18 cellular contexts compared by ENCODE assay signal in genomic region chr19:7441468-7442146, GRCh38. TPM values are rescaled to one million over a fixed set of nuclear protein-coding genes. Genes with fewer than 3 reads are reported as not detected.
DNase-seq lines count a peak whose midpoint lies in the region; ATAC-seq and TF ChIP-seq lines count a peak whose summit lies in the region.
"Had no signal": no experiment of that assay in that cellular context is flagged by ENCODE, and none has a peak within 500 bp of the region (broad histone marks: within the 10 kb centered on the region; RNA-seq: fewer than 3 reads in every experiment).

No MANE protein-coding gene starts in this region.

- CTCF ChIA-PET in activated CD8-positive, alpha-beta T cell treated with anti-CD3 and anti-CD28 coated beads for 36 hours (lab: Charles Lee) = no interaction called here
- CTCF ChIA-PET in activated CD8-positive, alpha-beta T cell treated with anti-CD3 and anti-CD28 coated beads, Interleukin-2, amount 10 ng/mL, durations not matched to agents 7 days and 5 days (lab: Charles Lee) = no interaction called here

- no peaks in the 10 kb centered on the region for H3K9me3 Mint-ChIP-seq in activated CD8-positive, alpha-beta T cell treated with anti-CD3 and anti-CD28 coated beads for 36 hours
- H3K9me3 Mint-ChIP-seq in activated CD8-positive, alpha-beta T cell treated with anti-CD3 and anti-CD28 coated beads, Interleukin-2, amount 10 ng/mL, durations not matched to agents 7 days and 5 days (ENCODE audit: insufficient read depth) = no peaks in the 10 kb centered on the region
- no peaks in the 10 kb centered on the region for H3K9me3 Mint-ChIP-seq in memory B cell
- H3K9me3 Mint-ChIP-seq in stimulated activated memory B cell treated with anti-CD40 and anti-IgM and Interleukin-4, amounts not matched to agents 10 μg/mL and 1 μg/mL and 100 μg/mL, for 72 hours = no peaks in the 10 kb centered on the region

- no peak for ATAC-seq in activated CD8-positive, alpha-beta T cell treated with anti-CD3 and anti-CD28 coated beads for 36 hours
- no peak for ATAC-seq in activated CD8-positive, alpha-beta T cell treated with anti-CD3 and anti-CD28 coated beads, Interleukin-2, amount 10 ng/mL, durations not matched to agents 7 days and 5 days
- ATAC-seq in memory B cell (ENCODE audit: low read depth) = no peak
- no peak for ATAC-seq in stimulated activated memory B cell treated with anti-CD40 and anti-IgM and Interleukin-4, amounts not matched to agents 10 μg/mL and 1 μg/mL and 100 μg/mL, for 72 hours
- no peak for ATAC-seq in GM19455 (IDR thresholded peaks at IDR 0.05; ENCODE audit: unreplicated experiment)

- intact Hi-C loops in activated CD8-positive, alpha-beta T cell treated with anti-CD3 and anti-CD28 coated beads for 36 hours (cut with micrococcal nuclease) = no loop called here

- peak overlapping the region; percentile 24 for H3K27ac ChIP-seq in caudate nucleus (ENCODE audit: low read depth, low read length)
- H3K27ac ChIP-seq: 22Rv1, HL-60 had no signal

- H3K27ac Mint-ChIP-seq in activated CD8-positive, alpha-beta T cell treated with anti-CD3 and anti-CD28 coated beads for 36 hours = peak overlapping the region; percentile 66
- no peak overlapping the region for H3K27ac Mint-ChIP-seq in activated CD8-positive, alpha-beta T cell treated with anti-CD3 and anti-CD28 coated beads, Interleukin-2, amount 10 ng/mL, durations not matched to agents 7 days and 5 days
- H3K27ac Mint-ChIP-seq in memory B cell = peak overlapping the region; percentile 65
- peak overlapping the region; percentile 75 for H3K27ac Mint-ChIP-seq in stimulated activated memory B cell treated with anti-CD40 and anti-IgM and Interleukin-4, amounts not matched to agents 10 μg/mL and 1 μg/mL and 100 μg/mL, for 72 hours

- H3K4me1 Mint-ChIP-seq in activated CD8-positive, alpha-beta T cell treated with anti-CD3 and anti-CD28 coated beads for 36 hours (ENCODE audit: low read depth) = peaks cover under 1% of the 10 kb centered on the region
- H3K4me1 Mint-ChIP-seq in activated CD8-positive, alpha-beta T cell treated with anti-CD3 and anti-CD28 coated beads, Interleukin-2, amount 10 ng/mL, durations not matched to agents 7 days and 5 days (ENCODE audit: low read depth) = no peaks in the 10 kb centered on the region
- peaks cover 3% of the 10 kb centered on the region for H3K4me1 Mint-ChIP-seq in memory B cell
- H3K4me1 Mint-ChIP-seq in stimulated activated memory B cell treated with anti-CD40 and anti-IgM and Interleukin-4, amounts not matched to agents 10 μg/mL and 1 μg/mL and 100 μg/mL, for 72 hours = peaks cover 4% of the 10 kb centered on the region

- H3K27me3 Mint-ChIP-seq in activated CD8-positive, alpha-beta T cell treated with anti-CD3 and anti-CD28 coated beads for 36 hours = no peaks in the 10 kb centered on the region
- no peaks in the 10 kb centered on the region for H3K27me3 Mint-ChIP-seq in activated CD8-positive, alpha-beta T cell treated with anti-CD3 and anti-CD28 coated beads, Interleukin-2, amount 10 ng/mL, durations not matched to agents 7 days and 5 days (ENCODE audit: low read depth)
- H3K27me3 Mint-ChIP-seq in memory B cell = no peaks in the 10 kb centered on the region
- H3K27me3 Mint-ChIP-seq in stimulated activated memory B cell treated with anti-CD40 and anti-IgM and Interleukin-4, amounts not matched to agents 10 μg/mL and 1 μg/mL and 100 μg/mL, for 72 hours = no peaks in the 10 kb centered on the region

- no peak for DNase-seq in activated CD8-positive, alpha-beta T cell treated with anti-CD3 and anti-CD28 coated beads for 36 hours
- DNase-seq in activated CD8-positive, alpha-beta T cell treated with anti-CD3 and anti-CD28 coated beads, Interleukin-2, amount 10 ng/mL, durations not matched to agents 7 days and 5 days = no peak
- DNase-seq in caudate nucleus (lab: John Stamatoyannopoulos, UW) (peak in 1 of 61 donors; percentile 24), memory B cell (ENCODE audit: low spot score in 2 of 2) (no peak), NCI-H446 treated with DMSO at 0.1 percent for 48 hours (lab: John Stamatoyannopoulos, UW) (no peak)
- DNase-seq in activated CD8-positive, alpha-beta memory T cell treated with anti-CD3 and anti-CD28 coated beads for 24 hours = no peak
- DNase-seq: DND-41; GOT3; NCI-H1105 treated with DMSO at 0.1 percent for 48 hours; NCI-H187; NCI-H226; NCI-H69; NK-92 treated with Interleukin-12 subunit alpha and Interleukin-12 subunit beta, amount 100 ng/mL, for 24 hours; RPMI8226 had no signal

- no peak for TF ChIP-seq CTCF in activated CD8-positive, alpha-beta T cell treated with anti-CD3 and anti-CD28 coated beads for 36 hours (IDR thresholded peaks at IDR 0.05)

- POLR2A ChIA-PET in activated CD8-positive, alpha-beta T cell treated with anti-CD3 and anti-CD28 coated beads for 36 hours (lab: Charles Lee) = interaction anchor here (0.7 kb wide), 1 partner anchor 33 kb away, joined by 3 read pairs; no protein-coding TSS in a partner anchor
- POLR2A ChIA-PET in activated CD8-positive, alpha-beta T cell treated with anti-CD3 and anti-CD28 coated beads, Interleukin-2, amount 10 ng/mL, durations not matched to agents 7 days and 5 days (lab: Charles Lee) = no interaction called here

- peaks cover 20% of the 10 kb centered on the region for H3K36me3 Mint-ChIP-seq in activated CD8-positive, alpha-beta T cell treated with anti-CD3 and anti-CD28 coated beads for 36 hours (ENCODE audit: low read depth)
- H3K36me3 Mint-ChIP-seq in activated CD8-positive, alpha-beta T cell treated with anti-CD3 and anti-CD28 coated beads, Interleukin-2, amount 10 ng/mL, durations not matched to agents 7 days and 5 days (ENCODE audit: low read depth) = peaks cover 36% of the 10 kb centered on the region
- peaks cover 14% of the 10 kb centered on the region for H3K36me3 Mint-ChIP-seq in memory B cell
- peaks cover 52% of the 10 kb centered on the region for H3K36me3 Mint-ChIP-seq in stimulated activated memory B cell treated with anti-CD40 and anti-IgM and Interleukin-4, amounts not matched to agents 10 μg/mL and 1 μg/mL and 100 μg/mL, for 72 hours

- no peak overlapping the region for H3K4me3 Mint-ChIP-seq in activated CD8-positive, alpha-beta T cell treated with anti-CD3 and anti-CD28 coated beads for 36 hours
- H3K4me3 Mint-ChIP-seq in activated CD8-positive, alpha-beta T cell treated with anti-CD3 and anti-CD28 coated beads, Interleukin-2, amount 10 ng/mL, durations not matched to agents 7 days and 5 days = no peak overlapping the region
- H3K4me3 Mint-ChIP-seq in memory B cell = no peak overlapping the region
- no peak overlapping the region for H3K4me3 Mint-ChIP-seq in stimulated activated memory B cell treated with anti-CD40 and anti-IgM and Interleukin-4, amounts not matched to agents 10 μg/mL and 1 μg/mL and 100 μg/mL, for 72 hours

RNA-seq across cellular contexts. Expression of gene PEX11G, which starts 47.2 kb away (rescaled TPM):
- 1 to 10 TPM; 1.4 to 1.5 TPM for total RNA-seq in activated CD8-positive, alpha-beta T cell treated with anti-CD3 and anti-CD28 coated beads for 36 hours
- total RNA-seq in activated CD8-positive, alpha-beta T cell treated with anti-CD3 and anti-CD28 coated beads, Interleukin-2, amount 10 ng/mL, durations not matched to agents 7 days and 5 days = 1 to 10 TPM in 1 of 2 experiments, under 1 TPM in 1; 0.99 to 1.5 TPM
